8 cellular contexts compared by ENCODE assay signal in genomic region chr14:105094193-105094907, GRCh38. TPM values are rescaled to one million over a fixed set of nuclear protein-coding genes. Genes with fewer than 3 reads are reported as not detected.
DNase-seq lines count a peak whose midpoint lies in the region; ATAC-seq and TF ChIP-seq lines count a peak whose summit lies in the region.

No MANE protein-coding gene starts in this region.

- ATAC-seq in DND-41 (ENCODE audit: insufficient read depth, low read depth): no peak
- ATAC-seq in psoas muscle: no peak
- no peak for ATAC-seq in HG03469 (IDR thresholded peaks at IDR 0.05; ENCODE audit: unreplicated experiment)

- intact Hi-C loops in psoas muscle (cut with DNase I): loop anchor here (5.0 kb wide), 4 partner anchors 58 to 108 kb away; partner anchors contain the start of gene JAG2 (in 1 of the 2)

- TF ChIP-seq CTCF in DND-41 (IDR thresholded peaks at IDR 0.05; ENCODE audit: borderline replicate concordance, extremely low read depth, low read length, poor library complexity, severe bottlenecking) (no peak), fibroblast of lung (conservative IDR thresholded peaks at IDR 0.05 in 1 of 2, IDR thresholded peaks at IDR 0.05 in 1 of 2; ENCODE audit: low read depth in 1 of 2, low read length in 2 of 2) (no peak), psoas muscle (IDR thresholded peaks at IDR 0.05) (no peak), GM13977 (IDR thresholded peaks at IDR 0.05; ENCODE audit: extremely low read depth, insufficient read depth, missing control alignments) (no peak)

- H3K4me1 ChIP-seq in DND-41 (ENCODE audit: insufficient read depth, low read length): peaks cover 26% of the 10 kb centered on the region
- H3K4me1 ChIP-seq in fibroblast of lung (ENCODE audit: control insufficient read depth, extremely low read depth, insufficient read depth, low read length): peaks cover 17% of the 10 kb centered on the region
- peaks cover 2% of the 10 kb centered on the region for H3K4me1 ChIP-seq in psoas muscle

- H3K27me3 ChIP-seq in DND-41 (ENCODE audit: insufficient read depth, low read length, poor library complexity) (no peaks in the 10 kb centered on the region), fibroblast of lung (ENCODE audit: control insufficient read depth, insufficient read depth, low read length) (peaks cover 3% of the 10 kb centered on the region), psoas muscle (ENCODE audit: insufficient read depth in 3 of 3, low read length in 2 of 3) (peaks cover 0 to 15% (median 6%) of the 10 kb centered on the region in 3 donors)

- H3K4me3 ChIP-seq in DND-41 (ENCODE audit: low read depth in 1 of 2, low read length in 2 of 2) (peak overlapping the region; percentile 20 to 77; a peak in 3 of 4 replicates), SK-N-MC (peak overlapping the region; percentile 92), fibroblast of lung (replicated peaks in 1 of 4; ENCODE audit: control extremely low read depth in 1 of 4, insufficient read depth in 1 of 4, low read depth in 3 of 4, low read length in 4 of 4) (peak overlapping the region; percentile 40 to 86 (median 70)), psoas muscle (peak overlapping the region; percentile 66)

- in situ Hi-C loops in GM13977 (cut with MboI; ENCODE audit: low pct_unique_long_range_greater_than_20kb, low sequenced_read_pairs, unreplicated experiment): no loop called here

- H3K36me3 ChIP-seq in DND-41 (ENCODE audit: insufficient read depth, low read length) (no peaks in the 10 kb centered on the region), SK-N-MC (ENCODE audit: insufficient read depth, low read length) (no peaks in the 10 kb centered on the region), fibroblast of lung (ENCODE audit: control insufficient read depth, insufficient read depth, low read length) (no peaks in the 10 kb centered on the region), psoas muscle (ENCODE audit: insufficient read depth in 1 of 2, low read depth in 1 of 2) (no peaks in the 10 kb centered on the region)

- H3K9me3 ChIP-seq in DND-41 (ENCODE audit: insufficient read depth, low read length, severe bottlenecking) (no peaks in the 10 kb centered on the region), SK-N-MC (ENCODE audit: low read depth, low read length) (no peaks in the 10 kb centered on the region), fibroblast of lung (ENCODE audit: control insufficient read depth, insufficient read depth, low read depth, low read length) (no peaks in the 10 kb centered on the region), psoas muscle (no peaks in the 10 kb centered on the region)

- H3K79me2 ChIP-seq in DND-41 (ENCODE audit: insufficient read depth, low read length): no peaks in the 10 kb centered on the region
- H3K79me2 ChIP-seq in fibroblast of lung (ENCODE audit: control insufficient read depth, insufficient read depth, low read length): no peaks in the 10 kb centered on the region

- H3K4me2 ChIP-seq in DND-41 (ENCODE audit: insufficient read depth, low read length) (peak overlapping the region; percentile 98), fibroblast of lung (ENCODE audit: extremely low read depth, insufficient read depth, low read length) (peak overlapping the region; percentile 80)

- H4K20me1 ChIP-seq in DND-41 (ENCODE audit: insufficient read depth, low read length): peaks cover 2% of the 10 kb centered on the region; the same call in 1 of the 2 replicates
- no peaks in the 10 kb centered on the region for H4K20me1 ChIP-seq in fibroblast of lung (ENCODE audit: control insufficient read depth, extremely low read depth, insufficient read depth, low read length)

- H3K9ac ChIP-seq in DND-41 (ENCODE audit: low read depth, low read length) (peak overlapping the region; percentile 80), SK-N-MC (ENCODE audit: insufficient read length) (no peak overlapping the region), fibroblast of lung (ENCODE audit: insufficient read depth, low read length) (peak overlapping the region; percentile 42)

- 72 to 81% (median 80%) methylated on average over 12 to 14 of the region's 14 CpGs for WGBS in psoas muscle, 3 donors

- H3K27ac ChIP-seq in DND-41 (ENCODE audit: low read length) (peak overlapping the region; percentile 60; the same call in 1 of the 2 replicates), SK-N-MC (no peak overlapping the region), fibroblast of lung (ENCODE audit: insufficient read depth, low read length) (no peak overlapping the region), psoas muscle (no peak overlapping the region)

- peak overlapping the region; percentile 89 for H2AFZ ChIP-seq in DND-41 (ENCODE audit: low read depth, low read length)
- peak overlapping the region; percentile 64 for H2AFZ ChIP-seq in fibroblast of lung (ENCODE audit: low read length)

- no peak for DNase-seq in DND-41
- DNase-seq in SK-N-MC (ENCODE audit: low read depth, low spot score): no peak
- DNase-seq in fibroblast of lung (ENCODE audit: low read depth in 2 of 2): no peak
- no peak for DNase-seq in psoas muscle
- DNase-seq in GM13977 (ENCODE audit: low spot score): no peak
- DNase-seq in nucleus accumbens (lab: John Stamatoyannopoulos, UW): no peak
- DNase-seq in cerebellum (ENCODE audit: low spot score): no peak

RNA-seq across cellular contexts. Expression of gene GPR132, which starts 29.1 kb away (rescaled TPM):
- total RNA-seq in fibroblast of lung (0.17 and 0.26 TPM in 2 replicates), psoas muscle (under 1 TPM; 0.34 to 0.60 (median 0.41) TPM), cerebellum (1.7 TPM)
- polyA plus RNA-seq in fibroblast of lung (not detected in 2 replicates), psoas muscle (under 1 TPM; 0.08 to 0.14 (median 0.13) TPM)
- 0.05 TPM in 1 of 2 replicates, not detected in the other for polyA plus RNA-seq in fibroblast of lung (2012)
- not detected in 2 replicates for polyA minus RNA-seq in fibroblast of lung (ENCODE audit: low replicate concordance)
